Comparison of ENCODE assay signal across 1 cellular context in genomic region chr19:4624733-4625362, GRCh38.
TF ChIP-seq lines count a peak whose summit lies in the region.

No MANE protein-coding gene starts in this region.

TF ChIP-seq in HepG2, 621 proteins besides CTCF, POLR2A, EP300 and RAD21 (continued from another document):
- TF ChIP-seq FOXA3 (CRISPR knock-in tag; IDR thresholded peaks at IDR 0.05) (0 out of 2 replicates have a peak, but pooled peaks have one; percentile 24), ZNF772 (CRISPR knock-in tag; IDR thresholded peaks at IDR 0.05) (no peak), ZNF251 (CRISPR knock-in tag; IDR thresholded peaks at IDR 0.05) (no peak), IRF9 (CRISPR knock-in tag; IDR thresholded peaks at IDR 0.05; ENCODE audit: borderline replicate concordance) (peak; percentile 55; the same call in 1 of the 2 replicates), TRIM24 (CRISPR knock-in tag; IDR thresholded peaks at IDR 0.05) (no peak), ZNF235 (CRISPR knock-in tag; IDR thresholded peaks at IDR 0.05; ENCODE audit: borderline replicate concordance) (no peak), NFE2L2 (IDR thresholded peaks at IDR 0.05; ENCODE audit: low read length) (no peak), SALL1 (CRISPR knock-in tag; IDR thresholded peaks at IDR 0.05) (peak; percentile 47; the same call in 1 of the 2 replicates), XRCC5 (optimal IDR thresholded peaks at IDR 0.05; ENCODE audit: low read length) (no peak), ARID3A (IDR thresholded peaks at IDR 0.05; ENCODE audit: low read depth, low read length) (no peak), EED (CRISPR knock-in tag; IDR thresholded peaks at IDR 0.05) (no peak), RAD51 (IDR thresholded peaks at IDR 0.05; ENCODE audit: borderline replicate concordance) (no peak), ZFP91 (CRISPR knock-in tag; IDR thresholded peaks at IDR 0.05; ENCODE audit: borderline replicate concordance) (no peak), REST (IDR thresholded peaks at IDR 0.05; ENCODE audit: borderline replicate concordance in 1 of 2, low read depth in 1 of 2, low read length in 2 of 2) (no peak), ZNF740 (CRISPR knock-in tag; IDR thresholded peaks at IDR 0.05) (no peak), ZNF883 (CRISPR knock-in tag; IDR thresholded peaks at IDR 0.05; ENCODE audit: not compliant biosample characterization) (no peak), ZBTB8A (CRISPR knock-in tag; IDR thresholded peaks at IDR 0.05; ENCODE audit: borderline replicate concordance, low read depth) (no peak), SRSF1 (optimal IDR thresholded peaks at IDR 0.05; ENCODE audit: low read depth, low read length) (no peak), HOXA7 (CRISPR knock-in tag; IDR thresholded peaks at IDR 0.05) (no peak), SIX1 (CRISPR knock-in tag; IDR thresholded peaks at IDR 0.05; ENCODE audit: borderline replicate concordance) (no peak), KMT2B (CRISPR knock-in tag; IDR thresholded peaks at IDR 0.05) (no peak), DMAP1 (CRISPR knock-in tag; IDR thresholded peaks at IDR 0.05) (no peak), ZNF512 (CRISPR knock-in tag; IDR thresholded peaks at IDR 0.05) (no peak), HIVEP1 (CRISPR knock-in tag; IDR thresholded peaks at IDR 0.05) (no peak), ZNF276 (CRISPR knock-in tag; IDR thresholded peaks at IDR 0.05; ENCODE audit: low read depth) (no peak), ZSCAN20 (CRISPR knock-in tag; IDR thresholded peaks at IDR 0.05; ENCODE audit: borderline replicate concordance) (no peak), ZNF530 (CRISPR knock-in tag; IDR thresholded peaks at IDR 0.05; ENCODE audit: low read depth) (no peak), NAIF1 (CRISPR knock-in tag; IDR thresholded peaks at IDR 0.05; ENCODE audit: borderline replicate concordance) (no peak), ZNF296 (CRISPR knock-in tag; conservative IDR thresholded peaks at IDR 0.05) (no peak)
